Comparison of ENCODE assay signal across 12 cellular contexts in the genomic region with DNA sequence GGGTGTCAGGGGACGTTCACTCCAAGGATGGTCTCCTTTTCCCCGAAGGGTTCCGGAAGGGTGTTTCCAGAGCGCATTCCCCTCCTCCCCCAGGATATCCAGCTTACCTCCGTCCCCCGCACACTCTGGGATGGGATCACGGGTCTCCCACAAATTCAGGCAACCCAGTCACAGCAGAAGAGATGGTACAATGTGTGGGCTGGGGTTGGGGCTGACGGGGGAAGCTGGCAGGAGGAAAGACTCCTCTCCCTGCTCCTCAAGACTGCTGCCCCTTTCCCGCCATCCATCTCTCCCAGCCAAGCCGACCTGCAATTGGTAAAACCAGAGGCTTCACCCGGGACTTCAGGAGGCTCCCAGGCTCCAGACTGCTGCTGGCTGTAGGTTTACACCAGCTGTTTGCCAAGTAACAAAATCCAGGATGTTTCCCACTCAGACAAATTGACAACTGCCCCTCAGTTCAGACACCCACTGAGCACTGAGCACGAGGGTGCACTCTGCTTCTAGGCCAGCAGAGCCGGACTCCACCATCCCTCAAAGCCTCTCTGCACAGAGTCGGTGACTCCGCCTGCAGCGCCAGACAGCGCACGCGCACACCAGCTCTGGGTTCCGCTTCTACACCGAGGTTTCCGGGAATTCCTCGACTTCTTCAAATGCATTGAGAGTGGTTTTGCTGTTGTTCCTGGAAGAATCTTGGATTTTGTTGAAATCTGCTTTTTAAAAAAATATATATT. TPM values are rescaled to one million over a fixed set of nuclear protein-coding genes. Genes with fewer than 3 reads are reported as not detected.
DNase-seq lines count a peak whose midpoint lies in the region; ATAC-seq and TF ChIP-seq lines count a peak whose summit lies in the region.
"Had no signal": no experiment of that assay in that cellular context is flagged by ENCODE, and none has a peak within 500 bp of the region (broad histone marks: within the 10 kb centered on the region; RNA-seq: fewer than 3 reads in every experiment).

No MANE protein-coding gene starts in this region.

- H3K79me2 ChIP-seq in mesendoderm (ENCODE audit: control insufficient read depth, insufficient read depth, low read length) = no peaks in the 10 kb centered on the region

- H3K9ac ChIP-seq in endodermal cell (ENCODE audit: extremely low read depth, low read length, poor library complexity, severe bottlenecking) = no peak overlapping the region
- no peak overlapping the region for H3K9ac ChIP-seq in mesendoderm (ENCODE audit: low read length)

- peak overlapping the region; percentile 48 for H3K4me3 ChIP-seq in SJCRH30
- H3K4me3 ChIP-seq in endodermal cell (ENCODE audit: low read length) = no peak overlapping the region
- no peak overlapping the region for H3K4me3 ChIP-seq in mesendoderm (ENCODE audit: low read length)
- no peak overlapping the region for H3K4me3 ChIP-seq in suprapubic skin

- no peak for TF ChIP-seq EP300 in suprapubic skin (IDR thresholded peaks at IDR 0.05)

- H3K36me3 ChIP-seq in SJCRH30 = no peaks in the 10 kb centered on the region
- H3K36me3 ChIP-seq in endodermal cell (ENCODE audit: control insufficient read depth, insufficient read depth, low read length) = peaks cover 37% of the 10 kb centered on the region
- no peaks in the 10 kb centered on the region for H3K36me3 ChIP-seq in mesendoderm (ENCODE audit: control insufficient read depth, insufficient read depth, low read length)
- peaks cover 1% of the 10 kb centered on the region for H3K36me3 ChIP-seq in suprapubic skin

- no peak overlapping the region for H3K27ac Mint-ChIP-seq in endodermal cell
- no peak overlapping the region for H3K27ac Mint-ChIP-seq in activated T-cell treated with anti-CD3 and anti-CD28 coated beads, Interleukin-2, amount 50 U/mL, for 72 hours
- no peak overlapping the region for H3K27ac Mint-ChIP-seq in T-helper 2 cell treated with Interferon-gamma antibody and Interleukin-4, amounts not matched to agents 5 μg/mL and 100 μg/mL, for 36 hours
- H3K27ac Mint-ChIP-seq: activated CD8-positive, alpha-beta T cell treated with anti-CD3 and anti-CD28 coated beads, Interleukin-2, amount 10 ng/mL, durations not matched to agents 7 days and 5 days; activated naive CD4-positive, alpha-beta T cell treated with anti-CD3 and anti-CD28 coated beads, Interleukin-2, amount 50 U/mL, for 24 hours had no signal

- H3K4me3 Mint-ChIP-seq in endodermal cell = no peak overlapping the region
- H3K4me3 Mint-ChIP-seq in activated T-cell treated with anti-CD3 and anti-CD28 coated beads, Interleukin-2, amount 50 U/mL, for 72 hours = peak overlapping the region in 1 of 2 donors; percentile 56
- no peak overlapping the region for H3K4me3 Mint-ChIP-seq in T-helper 2 cell treated with Interferon-gamma antibody and Interleukin-4, amounts not matched to agents 5 μg/mL and 100 μg/mL, for 36 hours
- H3K4me3 Mint-ChIP-seq: activated CD8-positive, alpha-beta T cell treated with anti-CD3 and anti-CD28 coated beads, Interleukin-2, amount 10 ng/mL, durations not matched to agents 7 days and 5 days; activated naive CD4-positive, alpha-beta T cell treated with anti-CD3 and anti-CD28 coated beads, Interleukin-2, amount 50 U/mL, for 24 hours had no signal

- no peak overlapping the region for H2BK120ac ChIP-seq in mesendoderm (ENCODE audit: low read depth, low read length)

- H3K4ac ChIP-seq in mesendoderm (ENCODE audit: low read depth, low read length) = no peak overlapping the region

- no peak overlapping the region for H4K8ac ChIP-seq in mesendoderm (ENCODE audit: low read depth, low read length)

- peak; percentile 53 to 64 for DNase-seq in SJCRH30
- DNase-seq in endodermal cell = peak; percentile 38
- DNase-seq in mesendoderm = no peak
- peak in 1 of 2 donors; percentile 70 for DNase-seq in suprapubic skin (ENCODE audit: low spot score in 2 of 2)
- DNase-seq in NCI-H446 (lab: John Stamatoyannopoulos, UW) = no peak
- DNase-seq in activated T-cell treated with anti-CD3 and anti-CD28 coated beads, Interleukin-2, amount 50 U/mL, for 72 hours = no peak
- DNase-seq in T-helper 2 cell treated with Interferon-gamma antibody and Interleukin-4, amounts not matched to agents 5 μg/mL and 100 μg/mL, for 36 hours (ENCODE audit: low spot score) = no peak
- no peak for DNase-seq in AG08395 (ENCODE audit: low spot score)
- DNase-seq: activated CD8-positive, alpha-beta T cell treated with anti-CD3 and anti-CD28 coated beads, Interleukin-2, amount 10 ng/mL, durations not matched to agents 7 days and 5 days; NCI-H1436; SW 1271 had no signal

- H2AK5ac ChIP-seq in mesendoderm (ENCODE audit: low read length) = no peak overlapping the region

- no peak for TF ChIP-seq POLR2A in suprapubic skin (IDR thresholded peaks at IDR 0.05)

- H3K36me3 Mint-ChIP-seq in endodermal cell (ENCODE audit: low read depth) = peaks cover 69% of the 10 kb centered on the region
- H3K36me3 Mint-ChIP-seq in activated T-cell treated with anti-CD3 and anti-CD28 coated beads, Interleukin-2, amount 50 U/mL, for 72 hours (ENCODE audit: insufficient read depth in 2 of 2) = peaks cover 0 to 1% of the 10 kb centered on the region in 2 donors
- H3K36me3 Mint-ChIP-seq in T-helper 2 cell treated with Interferon-gamma antibody and Interleukin-4, amounts not matched to agents 5 μg/mL and 100 μg/mL, for 36 hours (ENCODE audit: low read depth) = no peaks in the 10 kb centered on the region
- H3K36me3 Mint-ChIP-seq: activated naive CD4-positive, alpha-beta T cell treated with anti-CD3 and anti-CD28 coated beads, Interleukin-2, amount 50 U/mL, for 24 hours had no signal

- H3K9me3 Mint-ChIP-seq in endodermal cell = peaks cover 9% of the 10 kb centered on the region
- H3K9me3 Mint-ChIP-seq in activated T-cell treated with anti-CD3 and anti-CD28 coated beads, Interleukin-2, amount 50 U/mL, for 72 hours = peaks cover 0 to 4% of the 10 kb centered on the region in 2 donors
- no peaks in the 10 kb centered on the region for H3K9me3 Mint-ChIP-seq in T-helper 2 cell treated with Interferon-gamma antibody and Interleukin-4, amounts not matched to agents 5 μg/mL and 100 μg/mL, for 36 hours
- H3K9me3 Mint-ChIP-seq: activated naive CD4-positive, alpha-beta T cell treated with anti-CD3 and anti-CD28 coated beads, Interleukin-2, amount 50 U/mL, for 24 hours had no signal

- no peak overlapping the region for H3K23ac ChIP-seq in mesendoderm (ENCODE audit: low read length)

- peak overlapping the region; percentile 38 for H3K56ac ChIP-seq in mesendoderm (ENCODE audit: low read length)

- H2BK5ac ChIP-seq in mesendoderm (ENCODE audit: low read length) = no peak overlapping the region

- WGBS in endodermal cell (ENCODE audit: insufficient coverage in 1 of 2, insufficient read length in 1 of 2), 2 experiments = 80 to 90% methylated on average over 7 to 22 of the region's 23 CpGs
- no CpG with 5 or more reads among the region's 23 CpGs for WGBS in mesendoderm (ENCODE audit: extremely low coverage, insufficient coverage, low lambda C conversion rate)
- 80% methylated on average over 23 of the region's 23 CpGs for WGBS in suprapubic skin

- no peaks in the 10 kb centered on the region for H3K9me3 ChIP-seq in SJCRH30 (replicated peaks)
- no peaks in the 10 kb centered on the region for H3K9me3 ChIP-seq in endodermal cell (ENCODE audit: control insufficient read depth, low read length)
- no peaks in the 10 kb centered on the region for H3K9me3 ChIP-seq in suprapubic skin

- H3K18ac ChIP-seq in mesendoderm (ENCODE audit: low read length) = no peak overlapping the region

- H2BK15ac ChIP-seq in mesendoderm (replicated peaks; ENCODE audit: low read depth) = no peak overlapping the region

- H3K27ac ChIP-seq in SJCRH30 (peak overlapping the region; percentile 37), endodermal cell (ENCODE audit: low read depth, low read length) (peak overlapping the region; percentile 74), mesendoderm (ENCODE audit: low read depth, low read length) (no peak overlapping the region), suprapubic skin (peak overlapping the region; percentile 84)

- no peaks in the 10 kb centered on the region for H3K4me1 ChIP-seq in SJCRH30
- H3K4me1 ChIP-seq in endodermal cell (ENCODE audit: control insufficient read depth, insufficient read depth, low read length) = no peaks in the 10 kb centered on the region
- peaks cover 2% of the 10 kb centered on the region for H3K4me1 ChIP-seq in mesendoderm (ENCODE audit: control insufficient read depth, low read depth, low read length)
- H3K4me1 ChIP-seq in suprapubic skin = peaks cover 17% of the 10 kb centered on the region

- no peaks in the 10 kb centered on the region for H3K27me3 Mint-ChIP-seq in endodermal cell (ENCODE audit: insufficient read depth)
- no peaks in the 10 kb centered on the region for H3K27me3 Mint-ChIP-seq in activated T-cell treated with anti-CD3 and anti-CD28 coated beads, Interleukin-2, amount 50 U/mL, for 72 hours (ENCODE audit: low read depth)
- no peaks in the 10 kb centered on the region for H3K27me3 Mint-ChIP-seq in T-helper 2 cell treated with Interferon-gamma antibody and Interleukin-4, amounts not matched to agents 5 μg/mL and 100 μg/mL, for 36 hours (ENCODE audit: low read depth)
- H3K27me3 Mint-ChIP-seq: activated naive CD4-positive, alpha-beta T cell treated with anti-CD3 and anti-CD28 coated beads, Interleukin-2, amount 50 U/mL, for 24 hours had no signal

- no peaks in the 10 kb centered on the region for H3K79me1 ChIP-seq in mesendoderm (ENCODE audit: low read length)

- H3K4me2 ChIP-seq in mesendoderm (ENCODE audit: low read length) = no peak overlapping the region

- H3K27me3 ChIP-seq in SJCRH30 (no peaks in the 10 kb centered on the region), endodermal cell (ENCODE audit: control insufficient read depth, insufficient read depth, low read length, poor library complexity, severe bottlenecking) (no peaks in the 10 kb centered on the region), mesendoderm (ENCODE audit: insufficient read depth, low read length, poor library complexity) (no peaks in the 10 kb centered on the region), suprapubic skin (no peaks in the 10 kb centered on the region)

- no peak for TF ChIP-seq CTCF in endodermal cell (conservative IDR thresholded peaks at IDR 0.05)
- TF ChIP-seq CTCF in suprapubic skin (IDR thresholded peaks at IDR 0.05) = no peak

- no peak overlapping the region for H4K5ac ChIP-seq in mesendoderm (ENCODE audit: low read length)

- no peaks in the 10 kb centered on the region for H3K4me1 Mint-ChIP-seq in endodermal cell
- no peaks in the 10 kb centered on the region for H3K4me1 Mint-ChIP-seq in activated T-cell treated with anti-CD3 and anti-CD28 coated beads, Interleukin-2, amount 50 U/mL, for 72 hours (ENCODE audit: low read depth)
- H3K4me1 Mint-ChIP-seq in T-helper 2 cell treated with Interferon-gamma antibody and Interleukin-4, amounts not matched to agents 5 μg/mL and 100 μg/mL, for 36 hours (ENCODE audit: low read depth) = no peaks in the 10 kb centered on the region
- H3K4me1 Mint-ChIP-seq: activated naive CD4-positive, alpha-beta T cell treated with anti-CD3 and anti-CD28 coated beads, Interleukin-2, amount 50 U/mL, for 24 hours had no signal

- no peak for ATAC-seq in activated T-cell treated with anti-CD3 and anti-CD28 coated beads, Interleukin-2, amount 50 U/mL, for 72 hours (replicated peaks in 1 of 2)
- ATAC-seq: activated CD8-positive, alpha-beta T cell treated with anti-CD3 and anti-CD28 coated beads, Interleukin-2, amount 10 ng/mL, durations not matched to agents 7 days and 5 days had no signal

RNA-seq across cellular contexts. Expression of a gene that starts 37.7 kb away (rescaled TPM):
- total RNA-seq in SJCRH30 (2014; rRNA removed; shearing (Covaris generic)) = 0.02 TPM in 1 of 2 replicates, not detected in the other
- total RNA-seq in endodermal cell (not detected), suprapubic skin (1 to 10 TPM in 3 of 4 donors, under 1 TPM in 1; 0.98 to 5.4 (median 1.8) TPM)
- polyA plus RNA-seq in endodermal cell (2013, experiment 1 of 2) = not detected
- not detected for polyA plus RNA-seq in endodermal cell (2013, experiment 2 of 2)
- not detected for polyA plus RNA-seq in mesendoderm (2013, experiment 1 of 2)
- not detected for polyA plus RNA-seq in mesendoderm (2013, experiment 2 of 2)
- under 1 TPM in 1 of 2 donors, not detected in 1; 0.34 TPM for total RNA-seq in activated T-cell treated with anti-CD3 and anti-CD28 coated beads, Interleukin-2, amount 50 U/mL, for 72 hours
- total RNA-seq: activated CD8-positive, alpha-beta T cell treated with anti-CD3 and anti-CD28 coated beads, Interleukin-2, amount 10 ng/mL, durations not matched to agents 7 days and 5 days had no signal

RNA-seq across cellular contexts. Expression of a gene that starts 41.9 kb away (rescaled TPM):
- 1.8 and 2.2 TPM in 2 replicates for total RNA-seq in SJCRH30 (2014; rRNA removed; shearing (Covaris generic))
- total RNA-seq in endodermal cell (not detected), suprapubic skin (not detected)
- not detected for polyA plus RNA-seq in endodermal cell (2013, experiment 1 of 2)
- polyA plus RNA-seq in endodermal cell (2013, experiment 2 of 2) = 0.17 TPM
- polyA plus RNA-seq in mesendoderm (2013, experiment 1 of 2) = not detected
- not detected for polyA plus RNA-seq in mesendoderm (2013, experiment 2 of 2)
- total RNA-seq in activated T-cell treated with anti-CD3 and anti-CD28 coated beads, Interleukin-2, amount 50 U/mL, for 72 hours = under 1 TPM in 1 of 2 donors, not detected in 1; 0.37 TPM
- total RNA-seq: activated CD8-positive, alpha-beta T cell treated with anti-CD3 and anti-CD28 coated beads, Interleukin-2, amount 10 ng/mL, durations not matched to agents 7 days and 5 days had no signal

RNA-seq across cellular contexts. Expression of a gene that starts 44.1 kb away (rescaled TPM):
- 1.6 and 2.0 TPM in 2 replicates for total RNA-seq in SJCRH30 (2014; rRNA removed; shearing (Covaris generic))
- 10 to 100 TPM in 1 of 2 donors, 1 to 10 TPM in 1; 6.2 to 11.3 TPM for total RNA-seq in endodermal cell
- 3.8 TPM for polyA plus RNA-seq in endodermal cell (2013, experiment 1 of 2)
- polyA plus RNA-seq in endodermal cell (2013, experiment 2 of 2) = 3.8 TPM
- polyA plus RNA-seq in mesendoderm (2013, experiment 1 of 2) = 0.49 TPM
- 0.48 TPM for polyA plus RNA-seq in mesendoderm (2013, experiment 2 of 2)
- total RNA-seq in suprapubic skin = 10 to 100 TPM; 25.6 to 45.4 (median 34.4) TPM
- 1 to 10 TPM; 2.0 to 2.6 TPM for total RNA-seq in activated T-cell treated with anti-CD3 and anti-CD28 coated beads, Interleukin-2, amount 50 U/mL, for 72 hours

Comparison
In these comparisons a context has a peak if more than half of its experiments do, and no peak if none do; other contexts are left out.
1. DNase-seq: peak in SJCRH30 (2 of 2) and endodermal cell (single experiment); none in mesendoderm (single experiment), NCI-H446 (0 of 2), activated T-cell treated with anti-CD3 and anti-CD28 coated beads, Interleukin-2, amount 50 U/mL, for 72 hours (0 of 2), T-helper 2 cell treated with Interferon-gamma antibody and Interleukin-4, amounts not matched to agents 5 μg/mL and 100 μg/mL, for 36 hours (single experiment) and AG08395 (single experiment).